Comparison of ENCODE assay signal across 19 cellular contexts in the genomic region with DNA sequence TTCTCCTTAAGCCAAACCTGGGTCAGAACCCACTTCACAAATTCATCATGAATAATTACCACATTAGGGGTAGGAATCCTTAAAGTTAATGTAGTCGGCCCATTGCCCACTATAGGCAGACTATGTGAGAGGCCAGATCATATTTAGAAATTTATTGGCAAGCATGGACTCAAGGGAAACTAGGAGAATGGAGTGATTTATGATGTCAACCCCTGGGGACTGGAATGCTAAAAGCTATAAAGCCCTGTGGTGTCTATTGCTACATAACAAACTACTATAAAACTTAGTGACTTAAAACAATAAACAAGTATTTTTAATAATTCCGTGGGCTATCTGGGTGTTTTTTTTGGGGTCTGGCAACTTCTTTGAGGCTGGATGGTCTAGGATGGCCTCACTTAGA.
"Had no signal": no experiment of that assay in that cellular context is flagged by ENCODE, and none has a peak within 500 bp of the region (broad histone marks: within the 10 kb centered on the region; RNA-seq: fewer than 3 reads in every experiment).

No MANE protein-coding gene starts in this region.

- H3K4me1 ChIP-seq: esophagus muscularis mucosa, gastrocnemius medialis, heart right ventricle, left lung, lower lobe of right lung had no signal

- H3K27ac ChIP-seq: coronary artery, dorsolateral prefrontal cortex, esophagus muscularis mucosa, gastrocnemius medialis, heart right ventricle, left lung, lower lobe of right lung had no signal

- H3K4me3 ChIP-seq: coronary artery, dorsolateral prefrontal cortex, esophagus muscularis mucosa, gastrocnemius medialis, heart right ventricle, left lung, lower lobe of right lung, mucosa of descending colon had no signal

- H3K27me3 ChIP-seq: esophagus muscularis mucosa, gastrocnemius medialis had no signal

- DNase-seq: dermis blood vessel endothelial cell; dorsolateral prefrontal cortex; effector CD4-positive, alpha-beta T cell; effector memory CD4-positive, alpha-beta T cell; foreskin melanocyte; gastrocnemius medialis; glutamatergic neuron; head of caudate nucleus; heart right ventricle; hippocampal formation; left cardiac atrium; left lung; left ventricle myocardium superior; lower lobe of right lung; mesenchymal stem cell; mucosa of descending colon; naive B cell had no signal

- ATAC-seq: gastrocnemius medialis, heart right ventricle, left cardiac atrium, left lung, left ventricle myocardium superior, lower lobe of right lung, mucosa of descending colon had no signal
